ENCODE assay signal across 1 cellular context in the genomic region with DNA sequence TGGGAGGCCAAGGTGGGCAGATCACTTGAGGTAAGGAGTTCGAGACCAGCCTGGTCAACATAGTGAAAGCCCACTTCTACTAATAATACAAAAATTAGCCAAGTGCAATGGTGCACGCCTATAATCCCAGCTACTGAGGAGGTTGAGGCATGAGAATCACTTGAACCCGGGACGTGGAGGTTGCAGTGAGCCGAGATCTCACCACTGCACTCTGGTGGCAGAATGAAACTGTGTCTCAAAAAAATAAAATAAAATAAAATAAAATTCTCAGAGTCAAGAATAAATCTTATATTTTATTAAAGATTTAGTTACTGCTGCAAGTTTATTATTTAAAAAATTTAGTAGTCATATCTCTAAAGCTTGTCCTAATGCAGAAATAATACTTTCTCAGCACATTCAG.
TF ChIP-seq lines count a peak whose summit lies in the region.

No MANE protein-coding gene starts in this region.

TF ChIP-seq in H1, 55 proteins besides CTCF, POLR2A, EP300 and RAD21:
- TF ChIP-seq POLR2AphosphoS5 (IDR thresholded peaks at IDR 0.05; ENCODE audit: low read depth, low read length) (no peak), TBP (IDR thresholded peaks at IDR 0.05; ENCODE audit: low read depth, low read length) (no peak), EZH2 (IDR thresholded peaks at IDR 0.05; ENCODE audit: low read depth, low read length, severe bottlenecking) (no peak), KDM1A (IDR thresholded peaks at IDR 0.05; ENCODE audit: borderline replicate concordance, low read length) (no peak), JUND (IDR thresholded peaks at IDR 0.05; ENCODE audit: low read length) (no peak), TCF12 (IDR thresholded peaks at IDR 0.05; ENCODE audit: low read depth, low read length) (no peak)
